In genomic region chr15:101641894-101642293, GRCh38 we compare ENCODE assay signal across 8 cellular contexts. TPM values are rescaled to one million over a fixed set of nuclear protein-coding genes. Genes with fewer than 3 reads are reported as not detected.
DNase-seq lines count a peak whose midpoint lies in the region; ATAC-seq lines count a peak whose summit lies in the region.

No MANE protein-coding gene starts in this region.

- no peak overlapping the region for H3K27ac Mint-ChIP-seq in activated CD4-positive, alpha-beta T cell treated with anti-CD3 and anti-CD28 coated beads, Interleukin-2, amount 10 ng/mL, durations not matched to agents 24 days and 14 days

- H3K27me3 Mint-ChIP-seq in activated CD4-positive, alpha-beta T cell treated with anti-CD3 and anti-CD28 coated beads, Interleukin-2, amount 10 ng/mL, durations not matched to agents 24 days and 14 days, result no peaks in the 10 kb centered on the region

- no peak for ATAC-seq in GM18867 (IDR thresholded peaks at IDR 0.05; ENCODE audit: unreplicated experiment)

- peaks cover 18% of the 10 kb centered on the region for H3K4me1 Mint-ChIP-seq in activated CD4-positive, alpha-beta T cell treated with anti-CD3 and anti-CD28 coated beads, Interleukin-2, amount 10 ng/mL, durations not matched to agents 24 days and 14 days

- peak; percentile 64 for DNase-seq in activated CD4-positive, alpha-beta T cell treated with anti-CD3 and anti-CD28 coated beads, Interleukin-2, amount 10 ng/mL, durations not matched to agents 24 days and 14 days
- DNase-seq in activated CD4-positive, alpha-beta T cell treated with anti-CD3 and anti-CD28 coated beads for 4 hours, result no peak
- DNase-seq in SIG-M5 treated with dmso at 0.1 percent for 504 hours (lab: John Stamatoyannopoulos, UW; ENCODE audit: unreplicated experiment), result peak; percentile 92
- DNase-seq in fibroblast of gingiva (ENCODE audit: low read depth), result peak; percentile 20
- DNase-seq in superior temporal gyrus (ENCODE audit: extremely low spot score), result peak; percentile 30
- no peak for DNase-seq in stimulated activated CD4-positive, alpha-beta T cell treated with anti-CD3 and anti-CD28 coated beads, Interleukin-1b, Interleukin-23, amount 100 ng/mL, for 48 hours
- no peak for DNase-seq in HuH-7 (ENCODE audit: low spot score)

- peaks cover 44% of the 10 kb centered on the region for H3K36me3 Mint-ChIP-seq in activated CD4-positive, alpha-beta T cell treated with anti-CD3 and anti-CD28 coated beads, Interleukin-2, amount 10 ng/mL, durations not matched to agents 24 days and 14 days (ENCODE audit: low read depth)

- intact Hi-C loops in activated CD4-positive, alpha-beta T cell treated with anti-CD3 and anti-CD28 coated beads, Interleukin-2, amount 10 ng/mL, durations not matched to agents 24 days and 14 days (cut with micrococcal nuclease), result loop anchor here (1.0 kb wide), 1 partner anchor 342 kb away; no protein-coding TSS in a partner anchor

- H3K4me3 Mint-ChIP-seq in activated CD4-positive, alpha-beta T cell treated with anti-CD3 and anti-CD28 coated beads, Interleukin-2, amount 10 ng/mL, durations not matched to agents 24 days and 14 days, result no peak overlapping the region

- no peaks in the 10 kb centered on the region for H3K9me3 Mint-ChIP-seq in activated CD4-positive, alpha-beta T cell treated with anti-CD3 and anti-CD28 coated beads, Interleukin-2, amount 10 ng/mL, durations not matched to agents 24 days and 14 days

RNA-seq across cellular contexts. Expression of gene TM2D3, which starts 10.3 kb away (rescaled TPM):
- 56.2 and 62.7 TPM in 2 replicates for total RNA-seq in activated CD4-positive, alpha-beta T cell treated with anti-CD3 and anti-CD28 coated beads, Interleukin-2, amount 10 ng/mL, durations not matched to agents 24 days and 14 days

Comparison
In these comparisons a context has a peak if more than half of its experiments do, and no peak if none do; other contexts are left out.
1. DNase-seq: peak in activated CD4-positive, alpha-beta T cell treated with anti-CD3 and anti-CD28 coated beads, Interleukin-2, amount 10 ng/mL, durations not matched to agents 24 days and 14 days (single experiment), SIG-M5 treated with dmso at 0.1 percent for 504 hours (single experiment), fibroblast of gingiva (single experiment) and superior temporal gyrus (single experiment); none in activated CD4-positive, alpha-beta T cell treated with anti-CD3 and anti-CD28 coated beads for 4 hours (0 of 2), stimulated activated CD4-positive, alpha-beta T cell treated with anti-CD3 and anti-CD28 coated beads, Interleukin-1b, Interleukin-23, amount 100 ng/mL, for 48 hours (single experiment) and HuH-7 (single experiment).